ENCODE assay signal across 8 cellular contexts in the genomic region with DNA sequence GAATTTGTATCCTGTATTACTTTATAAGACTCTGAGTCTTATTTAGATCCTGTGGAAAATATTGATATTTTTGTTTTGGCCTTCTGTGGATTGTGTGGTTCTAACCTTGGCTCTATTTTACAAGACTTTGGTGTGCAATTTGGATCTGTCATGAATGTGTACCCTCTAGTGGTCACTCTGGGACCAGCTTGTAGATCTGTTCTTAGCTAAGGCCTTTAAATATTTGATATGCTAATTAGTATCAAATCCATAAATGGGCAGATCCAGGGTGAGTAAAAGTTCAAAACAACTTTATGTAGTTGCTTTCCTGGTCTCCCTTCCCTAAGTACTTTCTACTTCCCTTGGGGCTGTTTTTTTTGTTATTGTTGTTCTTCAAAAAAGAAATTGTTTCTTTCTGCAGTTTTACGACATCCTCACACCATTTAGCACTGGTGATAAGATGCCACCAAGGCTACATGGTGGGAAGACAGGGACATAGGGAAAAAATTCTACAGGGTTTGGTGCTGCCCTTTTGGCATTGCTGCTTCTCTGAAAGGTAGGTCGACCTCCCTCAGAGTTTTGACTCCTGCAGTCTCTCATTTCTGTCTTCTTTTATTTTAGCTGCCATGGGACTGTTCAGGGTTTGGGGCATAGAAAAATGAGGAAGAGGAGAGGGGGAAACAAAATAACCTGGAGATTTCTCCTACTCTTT.
DNase-seq lines count a peak whose midpoint lies in the region; ATAC-seq, FAIRE-seq and TF ChIP-seq lines count a peak whose summit lies in the region.

No MANE protein-coding gene starts in this region.

- POLR2A ChIA-PET in H1 (lab: Charles Lee; ENCODE audit: partially characterized antibody) = no interaction called here

- no peaks in the 10 kb centered on the region for H3K23me2 ChIP-seq in H1 (ENCODE audit: low read depth, low read length)

- no peak overlapping the region for H3K27ac ChIP-seq in H1 (ENCODE audit: low read depth, low read length)

- H3K4me1 ChIP-seq in H1 (replicated peaks in 1 of 4; ENCODE audit: control insufficient read depth in 3 of 4, insufficient read depth in 4 of 4, low read length in 3 of 4) = no peaks in the 10 kb centered on the region

- no peak overlapping the region for H2BK120ac ChIP-seq in H1 (replicated peaks; ENCODE audit: low read depth, low read length)

- no peak overlapping the region for H4K8ac ChIP-seq in H1 (ENCODE audit: extremely low read depth, insufficient read depth, low read length)

- peak in 2 of 3 experiments; percentile 33 to 56; a peak in 2 of 4 replicates for TF ChIP-seq CTCF in H1 (IDR thresholded peaks at IDR 0.05; ENCODE audit: control extremely low read depth in 1 of 3, insufficient read depth in 1 of 3, low read depth in 1 of 3, low read length in 3 of 3)

- FAIRE-seq in H1 (lab: Jason Lieb, UNC) = peak; percentile 32

- no peak for ATAC-seq in HG02870 (IDR thresholded peaks at IDR 0.05; ENCODE audit: unreplicated experiment)

- no peak overlapping the region for H3K18ac ChIP-seq in H1 (ENCODE audit: extremely low read depth, low read length)

- H2AK5ac ChIP-seq in H1 (ENCODE audit: low read depth, low read length) = no peak overlapping the region

- no peak overlapping the region for H4K91ac ChIP-seq in H1 (replicated peaks; ENCODE audit: insufficient read length, low read length)

- 76% methylated on average over 2 of the region's 2 CpGs; no CpG with 5 or more reads in 1 of the 2 experiments for WGBS in H1 (ENCODE audit: extremely low coverage in 1 of 2, insufficient coverage in 1 of 2, insufficient read length in 1 of 2, insufficient replicate concordance in 2 of 2, low coverage in 1 of 2, low lambda C conversion rate in 2 of 2, missing lambda C conversion rate in 1 of 2), 2 experiments

- H4K20me1 ChIP-seq in H1 (replicated peaks in 1 of 2; ENCODE audit: control insufficient read depth in 1 of 2, insufficient read depth in 2 of 2, low read length in 2 of 2) = no peaks in the 10 kb centered on the region

- no peak for TF ChIP-seq EP300 in H1 (IDR thresholded peaks at IDR 0.05; ENCODE audit: borderline replicate concordance in 1 of 2, low read depth in 2 of 2, low read length in 2 of 2)

- H2BK12ac ChIP-seq in H1 (ENCODE audit: low read depth, low read length) = no peak overlapping the region

- no peak overlapping the region for H3K4me2 ChIP-seq in H1 (ENCODE audit: insufficient read depth in 1 of 2, low read depth in 2 of 2, low read length in 2 of 2)

- H3K79me2 ChIP-seq in H1 (ENCODE audit: control insufficient read depth in 1 of 2, insufficient read depth in 2 of 2, low read length in 2 of 2) = no peaks in the 10 kb centered on the region

- peak; percentile 43 to 44 for TF ChIP-seq RAD21 in H1 (IDR thresholded peaks at IDR 0.05 in 1 of 2, conservative IDR thresholded peaks at IDR 0.05 in 1 of 2; ENCODE audit: low read depth in 2 of 2, low read length in 2 of 2)

- H3K9ac ChIP-seq in H1 (replicated peaks in 1 of 4; ENCODE audit: extremely low read depth in 1 of 4, low read depth in 3 of 4, low read length in 3 of 4) = no peak overlapping the region

- H3K36me3 ChIP-seq in H1 (ENCODE audit: control insufficient read depth in 2 of 4, insufficient read depth in 4 of 4, low read length in 3 of 4) = no peaks in the 10 kb centered on the region

- H3K27me3 ChIP-seq in H1 (replicated peaks in 1 of 4; ENCODE audit: control insufficient read depth in 3 of 4, extremely low read depth in 1 of 4, insufficient read depth in 3 of 4, low read length in 3 of 4) = no peaks in the 10 kb centered on the region

- H3K56ac ChIP-seq in H1 (replicated peaks; ENCODE audit: insufficient read length, low read depth, low read length) = no peak overlapping the region

- H4K5ac ChIP-seq in H1 (ENCODE audit: insufficient read length, low read depth, low read length) = no peak overlapping the region

- no peaks in the 10 kb centered on the region for H3K9me3 ChIP-seq in H1 (ENCODE audit: insufficient read depth in 2 of 2, low read depth in 1 of 2, low read length in 1 of 2)

- DNase-seq in NCI-H526 (lab: John Stamatoyannopoulos, UW) = peak; percentile 15 to 24
- DNase-seq in NCI-H526 treated with DMSO at 0.1 percent for 48 hours (lab: John Stamatoyannopoulos, UW) = no peak
- DNase-seq in NCI-H460 (ENCODE audit: extremely low read depth, low read depth) = peak; percentile 41
- no peak for DNase-seq in H1 (ENCODE audit: low read depth in 1 of 2, low spot score in 2 of 2)
- peak; percentile 2 for DNase-seq in midbrain (lab: John Stamatoyannopoulos, UW)
- no peak for DNase-seq in NK-92 treated with Interleukin-12 subunit alpha and Interleukin-12 subunit beta, amount 100 ng/mL, for 24 hours (lab: John Stamatoyannopoulos, UW)
- no peak for DNase-seq in stimulated activated CD4-positive, alpha-beta T cell treated with anti-CD3 and anti-CD28 coated beads, Interleukin-4, amount 100 ng/mL, for 4 hours

- no peak overlapping the region for H3K14ac ChIP-seq in H1 (ENCODE audit: insufficient read length)

- CTCF ChIA-PET in H1 (lab: Charles Lee; ENCODE audit: partially characterized antibody) = interaction anchor here (0.5 to 2.0 kb wide), 16 partner anchors 10 to 386 kb away, joined by 3 to 11 read pairs (median 3); no protein-coding TSS in a partner anchor

- H3K23ac ChIP-seq in H1 (ENCODE audit: insufficient read length) = no peak overlapping the region

- no peak overlapping the region for H2BK15ac ChIP-seq in H1 (ENCODE audit: low read length)

- H3K79me1 ChIP-seq in H1 (ENCODE audit: low read depth, low read length) = no peaks in the 10 kb centered on the region

- no peak overlapping the region for H2BK20ac ChIP-seq in H1 (ENCODE audit: low read length)

- H3K4me3 ChIP-seq in H1 (ENCODE audit: extremely low read depth in 1 of 4, insufficient read depth in 2 of 4, low read depth in 3 of 4, low read length in 4 of 4) = no peak overlapping the region

- no peak overlapping the region for H2AFZ ChIP-seq in H1 (ENCODE audit: low read length)

- H2BK5ac ChIP-seq in H1 (ENCODE audit: low read depth, low read length) = no peak overlapping the region

- no peak for TF ChIP-seq POLR2A in H1 (IDR thresholded peaks at IDR 0.05; ENCODE audit: control extremely low read depth in 1 of 2, low read depth in 2 of 2, low read length in 2 of 2)

- no peak overlapping the region for H3K4ac ChIP-seq in H1 (replicated peaks; ENCODE audit: insufficient read length, low read depth, low read length)

TF ChIP-seq in H1, 55 proteins besides CTCF, POLR2A, EP300 and RAD21:
- TF ChIP-seq SRF (IDR thresholded peaks at IDR 0.05; ENCODE audit: low read depth, low read length) (peak; percentile 33; the same call in 1 of the 2 replicates), SP4 (IDR thresholded peaks at IDR 0.05; ENCODE audit: low read length) (no peak)

Comparison
In these comparisons a context has a peak if more than half of its experiments do, and no peak if none do; other contexts are left out.
1. DNase-seq: peak in NCI-H526 (2 of 2), NCI-H460 (single experiment) and midbrain (single experiment); none in NCI-H526 treated with DMSO at 0.1 percent for 48 hours (single experiment), H1 (0 of 2), NK-92 treated with Interleukin-12 subunit alpha and Interleukin-12 subunit beta, amount 100 ng/mL, for 24 hours (single experiment) and stimulated activated CD4-positive, alpha-beta T cell treated with anti-CD3 and anti-CD28 coated beads, Interleukin-4, amount 100 ng/mL, for 4 hours (0 of 2).